8 cellular contexts compared by ENCODE assay signal in genomic region chr3:9399746-9400145, GRCh38. TPM values are rescaled to one million over a fixed set of nuclear protein-coding genes. Genes with fewer than 3 reads are reported as not detected.
DNase-seq lines count a peak whose midpoint lies in the region; ATAC-seq and TF ChIP-seq lines count a peak whose summit lies in the region.

No MANE protein-coding gene starts in this region.

- H4K91ac ChIP-seq in IMR-90 (ENCODE audit: insufficient read depth, low read depth, low read length), result no peak overlapping the region

- no peak overlapping the region for H3K18ac ChIP-seq in IMR-90 (ENCODE audit: low read depth, low read length)

- TF ChIP-seq POLR2A in IMR-90 (IDR thresholded peaks at IDR 0.05; ENCODE audit: low read depth, low read length) (peak; percentile 86), gastrocnemius medialis (IDR thresholded peaks at IDR 0.05) (peak; percentile 14 to 48)

- no TSS peak for BruUV-seq in IMR-90 (replicated peaks; lab: Mats Ljungman, UMichigan)

- H2AK5ac ChIP-seq in IMR-90 (ENCODE audit: low read depth, low read length), result no peak overlapping the region

- CTCF ChIA-PET in IMR-90 (lab: Yijun Ruan, JAX), result interaction anchor here (0.5 to 1.1 kb wide), 4 partner anchors 73 to 379 kb away, joined by 3 to 4 read pairs (median 3); no protein-coding TSS in a partner anchor

- H4K5ac ChIP-seq in IMR-90 (ENCODE audit: low read depth, low read length), result no peak overlapping the region

- H4K20me1 ChIP-seq in IMR-90 (ENCODE audit: insufficient read depth, low read length), result peaks cover 88% of the 10 kb centered on the region

- WGBS in IMR-90 (ENCODE audit: extremely low coverage in 2 of 2, insufficient read length in 1 of 2), 2 experiments, result 0% methylated on average over 2 of the region's 3 CpGs; no CpG with 5 or more reads in 1 of the 2 experiments

- H3K9me3 ChIP-seq in IMR-90 (ENCODE audit: control insufficient read depth, insufficient read depth, low read length), result no peaks in the 10 kb centered on the region
- H3K9me3 ChIP-seq in gastrocnemius medialis, result no peaks in the 10 kb centered on the region

- H3K4me1 ChIP-seq in IMR-90 (ENCODE audit: control insufficient read depth, insufficient read depth, low read length), result peaks cover 8% of the 10 kb centered on the region
- peaks cover 64 to 73% of the 10 kb centered on the region in 2 donors for H3K4me1 ChIP-seq in gastrocnemius medialis

- DNase-seq in D341Med (ENCODE audit: low spot score) (peak; percentile 77), IMR-90 (peak; percentile 97), cardiac fibroblast (ENCODE audit: low read depth in 2 of 2) (peak; percentile 96 to 97), iPS-NIHi7 (ENCODE audit: extremely low spot score) (peak; percentile 68), gastrocnemius medialis (peak; percentile 85 to 95)
- no peak for DNase-seq in stimulated activated CD4-positive, alpha-beta T cell treated with anti-CD3 and anti-CD28 coated beads, Interleukin-2, amount 100 ng/mL, for 24 hours

- no peak overlapping the region for H3K56ac ChIP-seq in IMR-90 (ENCODE audit: extremely low read depth, insufficient read depth, low read length)

- no peak overlapping the region for H2AK9ac ChIP-seq in IMR-90 (replicated peaks; ENCODE audit: low read depth, low read length, poor library complexity)

- H2BK20ac ChIP-seq in IMR-90 (ENCODE audit: low read depth, low read length), result no peak overlapping the region

- in situ Hi-C loops in IMR-90 (cut with MboI; ENCODE audit: low sequenced_read_pairs) (no loop called here), gastrocnemius medialis (cut with MboI; ENCODE audit: low sequenced_read_pairs in 4 of 4) (no loop called here)

- no peak overlapping the region for H3K14ac ChIP-seq in IMR-90 (replicated peaks; ENCODE audit: low read depth, low read length)

- H3K79me1 ChIP-seq in IMR-90 (ENCODE audit: low read depth in 1 of 2, low read length in 2 of 2), result peaks cover 0 to 24% of the 10 kb centered on the region in 2 experiments; a peak in 2 of 4 replicates

- H3K4me3 ChIP-seq in IMR-90 (ENCODE audit: insufficient read depth, low read depth, low read length) (peak overlapping the region; percentile 95), cardiac fibroblast (replicated peaks in 1 of 2; ENCODE audit: low read depth in 2 of 2, low read length in 2 of 2) (peak overlapping the region; percentile 92 to 96), gastrocnemius medialis (peak overlapping the region; percentile 80 to 94 (median 90))

- peak overlapping the region; percentile 98; the same call in 1 of the 2 replicates for H3K9ac ChIP-seq in IMR-90 (ENCODE audit: low read depth, low read length)

- H3K36me3 ChIP-seq in IMR-90 (ENCODE audit: control insufficient read depth, insufficient read depth, low read length), result peaks cover 4% of the 10 kb centered on the region
- H3K36me3 ChIP-seq in gastrocnemius medialis, result no peaks in the 10 kb centered on the region

- H3K27ac ChIP-seq in IMR-90 (ENCODE audit: insufficient read depth, low read length) (no peak overlapping the region; the same call in 1 of the 2 replicates), gastrocnemius medialis (peak overlapping the region; percentile 97 to 100 (median 99))

- H2BK120ac ChIP-seq in IMR-90 (ENCODE audit: low read depth, low read length), result no peak overlapping the region

- intact Hi-C loops in IMR-90 (cut with micrococcal nuclease) (loop anchor here (5.0 kb wide), 1 partner anchor 38 kb away; no protein-coding TSS in a partner anchor), gastrocnemius medialis (cut with DNase I; ENCODE audit: low total_unique reads) (loop anchor here (5.0 to 10.0 kb wide), 4 partner anchors 152 to 802 kb away; partner anchors contain the start of gene SRGAP3)

- H2BK5ac ChIP-seq in IMR-90 (ENCODE audit: low read depth, low read length, poor library complexity, severe bottlenecking), result peak overlapping the region; percentile 97

- H2BK15ac ChIP-seq in IMR-90 (ENCODE audit: low read depth, low read length), result no peak overlapping the region

- H3K9me1 ChIP-seq in IMR-90 (ENCODE audit: insufficient read depth, low read length), result peaks cover 4% of the 10 kb centered on the region; the same call in 1 of the 2 replicates

- peak; percentile 27 for TF ChIP-seq RAD21 in IMR-90 (IDR thresholded peaks at IDR 0.05; ENCODE audit: low read length)

- no peaks in the 10 kb centered on the region for H3K27me3 ChIP-seq in IMR-90 (ENCODE audit: control insufficient read depth, insufficient read depth, low read length)
- no peaks in the 10 kb centered on the region for H3K27me3 ChIP-seq in gastrocnemius medialis

- TF ChIP-seq CTCF in IMR-90 (conservative IDR thresholded peaks at IDR 0.05; ENCODE audit: low read depth, low read length) (0 out of 2 replicates have a peak, but pooled peaks have one; percentile 17), cardiac fibroblast (IDR thresholded peaks at IDR 0.05; ENCODE audit: low read depth, low read length) (peak; percentile 13), gastrocnemius medialis (IDR thresholded peaks at IDR 0.05 in 4 of 5, conservative IDR thresholded peaks at IDR 0.05 in 1 of 5) (no peak)

- POLR2A ChIA-PET in IMR-90 (lab: Charles Lee; ENCODE audit: unreplicated experiment), result no interaction called here

- H2AFZ ChIP-seq in IMR-90 (replicated peaks; ENCODE audit: low read length, poor library complexity), result no peak overlapping the region

- dilution Hi-C loops in IMR-90 (cut with HindIII; ENCODE audit: low sequenced_read_pairs, unreplicated experiment), result no loop called here

- H3K4me2 ChIP-seq in IMR-90 (ENCODE audit: low read depth, low read length), result peak overlapping the region; percentile 82

- 0 out of 2 replicates have a peak, but pooled peaks have one; percentile 2 for ATAC-seq in IMR-90 (ENCODE audit: low read depth)
- peak; percentile 53 to 57 for ATAC-seq in gastrocnemius medialis
- ATAC-seq in HG03097 (IDR thresholded peaks at IDR 0.05; ENCODE audit: low FRiP score, unreplicated experiment), result no peak

- H3K4ac ChIP-seq in IMR-90 (ENCODE audit: low read depth, low read length), result no peak overlapping the region

- H3K23ac ChIP-seq in IMR-90 (ENCODE audit: low read depth, low read length), result peak overlapping the region; percentile 9; the same call in 1 of the 2 replicates

- no peak overlapping the region for H4K8ac ChIP-seq in IMR-90 (ENCODE audit: low read depth in 2 of 2, low read length in 2 of 2)

TF ChIP-seq in IMR-90, 13 proteins besides CTCF, POLR2A, EP300 and RAD21 (continues in another document):
- TF ChIP-seq, protein P1, sequence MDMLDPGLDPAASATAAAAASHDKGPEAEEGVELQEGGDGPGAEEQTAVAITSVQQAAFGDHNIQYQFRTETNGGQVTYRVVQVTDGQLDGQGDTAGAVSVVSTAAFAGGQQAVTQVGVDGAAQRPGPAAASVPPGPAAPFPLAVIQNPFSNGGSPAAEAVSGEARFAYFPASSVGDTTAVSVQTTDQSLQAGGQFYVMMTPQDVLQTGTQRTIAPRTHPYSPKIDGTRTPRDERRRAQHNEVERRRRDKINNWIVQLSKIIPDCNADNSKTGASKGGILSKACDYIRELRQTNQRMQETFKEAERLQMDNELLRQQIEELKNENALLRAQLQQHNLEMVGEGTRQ (IDR thresholded peaks at IDR 0.05; ENCODE audit: low read depth, low read length), result no peak
- TF ChIP-seq MAZ (IDR thresholded peaks at IDR 0.05; ENCODE audit: borderline replicate concordance, low read depth, low read length) (peak; percentile 46; the same call in 1 of the 2 replicates), NFE2L2 (IDR thresholded peaks at IDR 0.05; ENCODE audit: low read depth, low read length) (no peak), SMC3 (IDR thresholded peaks at IDR 0.05; ENCODE audit: low read depth, low read length) (peak; percentile 8; the same call in 1 of the 2 replicates), MAFK (IDR thresholded peaks at IDR 0.05; ENCODE audit: low read depth, low read length) (no peak), RFX5 (IDR thresholded peaks at IDR 0.05; ENCODE audit: low read depth, low read length) (no peak), FOS (IDR thresholded peaks at IDR 0.05; ENCODE audit: low read depth, low read length) (0 out of 2 replicates have a peak, but pooled peaks have one; percentile 12), CEBPB (IDR thresholded peaks at IDR 0.05; ENCODE audit: low read depth, low read length) (no peak)

TF ChIP-seq in PFSK-1, 5 proteins besides CTCF, POLR2A, EP300 and RAD21 (continues in another document):
- peak; percentile 33 for TF ChIP-seq FOXP2 (optimal IDR thresholded peaks at IDR 0.05; ENCODE audit: borderline replicate concordance, extremely low read depth, extremely low read length, insufficient read depth)
- TF ChIP-seq TAF1 (IDR thresholded peaks at IDR 0.05; ENCODE audit: borderline replicate concordance, insufficient read depth, low read length), result peak; percentile 64; the same call in 1 of the 2 replicates
- TF ChIP-seq POLR2AphosphoS5 (IDR thresholded peaks at IDR 0.05; ENCODE audit: low read depth, low read length), result peak; percentile 54
- peak; percentile 84; the same call in 1 of the 2 replicates for TF ChIP-seq SIN3A (IDR thresholded peaks at IDR 0.05; ENCODE audit: borderline replicate concordance, insufficient read depth, low read length)

RNA-seq across cellular contexts. Expression of gene SETD5, which starts 2.3 kb away (rescaled TPM):
- total RNA-seq in IMR-90 (2012; rRNA removed) (50.0 and 62.9 TPM in 2 replicates), gastrocnemius medialis (10 to 100 TPM; 28.9 to 43.3 (median 41.0) TPM)
- 42.7 and 45.1 TPM in 2 replicates for polyA plus RNA-seq in IMR-90 (2012; rRNA removed)
- polyA plus RNA-seq in IMR-90 (2012; cell fraction: cytosol; rRNA removed), result 14.4 and 24.9 TPM in 2 replicates
- polyA plus RNA-seq in IMR-90 (2012; cell fraction: nucleus; rRNA removed; ENCODE audit: low replicate concordance), result 87.1 and 210 TPM in 2 replicates
- polyA plus RNA-seq in PFSK-1 (2012; ENCODE audit: insufficient read length, low read depth), result 48.5 TPM

RNA-seq across cellular contexts. Expression of gene THUMPD3, which starts 36.9 kb away (rescaled TPM):
- total RNA-seq in IMR-90 (2012; rRNA removed) (43.9 and 60.5 TPM in 2 replicates), gastrocnemius medialis (10 to 100 TPM; 22.2 to 39.8 (median 25.2) TPM)
- 22.3 and 28.2 TPM in 2 replicates for polyA plus RNA-seq in IMR-90 (2012; rRNA removed)
- 5.8 and 6.1 TPM in 2 replicates for polyA plus RNA-seq in IMR-90 (2012; cell fraction: cytosol; rRNA removed)
- 7.8 and 17.3 TPM in 2 replicates for polyA plus RNA-seq in IMR-90 (2012; cell fraction: nucleus; rRNA removed; ENCODE audit: low replicate concordance)
- 20.3 TPM for polyA plus RNA-seq in PFSK-1 (2012; ENCODE audit: insufficient read length, low read depth)

Comparison
In these comparisons a context has a peak if more than half of its experiments do, and no peak if none do; other contexts are left out.
1. DNase-seq: peak in D341Med (single experiment), IMR-90 (single experiment), cardiac fibroblast (2 of 2), iPS-NIHi7 (single experiment) and gastrocnemius medialis (2 of 2); none in stimulated activated CD4-positive, alpha-beta T cell treated with anti-CD3 and anti-CD28 coated beads, Interleukin-2, amount 100 ng/mL, for 24 hours (0 of 2).
2. CTCF ChIP-seq: peak in IMR-90 (single experiment) and cardiac fibroblast (single experiment); none in gastrocnemius medialis (0 of 5).
3. Peak in every context shown above with its lines, with median percentiles within 50 percentile points of each other: H3K4me3 ChIP-seq.